Comparison of ENCODE assay signal across 23 cellular contexts in the genomic region with DNA sequence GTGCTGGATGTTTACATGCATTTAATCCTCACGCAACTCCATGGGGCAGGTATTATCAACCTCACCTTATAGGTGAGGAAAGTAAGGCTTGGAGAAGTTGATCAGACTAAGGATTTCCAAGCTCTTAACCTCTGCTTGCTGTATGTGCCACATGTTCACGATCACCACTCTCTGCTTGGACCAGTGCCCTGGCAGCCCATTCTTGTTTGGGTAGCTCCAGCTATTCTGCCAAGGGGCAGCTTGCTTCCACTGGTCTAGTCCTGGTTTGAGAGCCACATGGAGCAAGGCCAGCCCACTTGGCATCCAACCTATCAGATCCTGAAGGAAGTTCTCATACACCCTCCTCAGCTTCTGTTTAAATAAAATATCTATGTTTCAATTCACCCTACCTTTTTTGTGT. TPM values are rescaled to one million over a fixed set of nuclear protein-coding genes. Genes with fewer than 3 reads are reported as not detected.
A peak's percentile ranks its signal among the peaks of the same experiment; 100 is the strongest.
DNase-seq lines count a peak whose midpoint lies in the region; ATAC-seq lines count a peak whose summit lies in the region.
"Had no signal": no experiment of that assay in that cellular context is flagged by ENCODE, and none has a peak within 500 bp of the region (broad histone marks: within the 10 kb centered on the region; RNA-seq: fewer than 3 reads in every experiment).

No MANE protein-coding gene starts in this region.

- DNase-seq in activated naive CD4-positive, alpha-beta T cell treated with anti-CD3 and anti-CD28 coated beads for 36 hours = no peak
- DNase-seq in astrocyte of the hippocampus (ENCODE audit: low read depth, low spot score) = peak; percentile 30
- peak; percentile 42 for DNase-seq in left cardiac atrium
- DNase-seq in renal cortical epithelial cell (ENCODE audit: low read depth) = peak; percentile 50
- DNase-seq in NCI-H82 (lab: John Stamatoyannopoulos, UW) = no peak
- DNase-seq in G401 (ENCODE audit: low spot score) = no peak
- DNase-seq: activated CD8-positive, alpha-beta T cell treated with anti-CD3 and anti-CD28 coated beads, Interleukin-2, amount 10 ng/mL, durations not matched to agents 7 days and 5 days; AML-193; CD8-positive, alpha-beta T cell; cerebellar nuclear complex; glutamatergic neuron; kidney glomerular epithelial cell; NCI-H1105; NCI-H2081; T-helper 2 cell; tibial artery had no signal

- intact Hi-C loops in activated naive CD4-positive, alpha-beta T cell treated with anti-CD3 and anti-CD28 coated beads for 36 hours (cut with micrococcal nuclease) = no loop called here
- intact Hi-C loops in left cardiac atrium (cut with DNase I) = no loop called here

- H3K36me3 Mint-ChIP-seq in activated naive CD4-positive, alpha-beta T cell treated with anti-CD3 and anti-CD28 coated beads, Interleukin-2, amount 50 U/mL, for 24 hours = peaks cover 4% of the 10 kb centered on the region
- no peaks in the 10 kb centered on the region for H3K36me3 Mint-ChIP-seq in activated naive CD4-positive, alpha-beta T cell treated with anti-CD3 and anti-CD28 coated beads for 36 hours (ENCODE audit: low read depth)
- no peaks in the 10 kb centered on the region for H3K36me3 Mint-ChIP-seq in stimulated activated memory B cell treated with anti-CD40 and anti-IgM and Interleukin-4, amounts not matched to agents 10 μg/mL and 1 μg/mL and 100 μg/mL, for 72 hours
- H3K36me3 Mint-ChIP-seq: CD8-positive, alpha-beta T cell had no signal

- no peak overlapping the region for H3K4me3 Mint-ChIP-seq in activated naive CD4-positive, alpha-beta T cell treated with anti-CD3 and anti-CD28 coated beads, Interleukin-2, amount 50 U/mL, for 24 hours
- H3K4me3 Mint-ChIP-seq in activated naive CD4-positive, alpha-beta T cell treated with anti-CD3 and anti-CD28 coated beads for 36 hours = no peak overlapping the region
- no peak overlapping the region for H3K4me3 Mint-ChIP-seq in stimulated activated memory B cell treated with anti-CD40 and anti-IgM and Interleukin-4, amounts not matched to agents 10 μg/mL and 1 μg/mL and 100 μg/mL, for 72 hours
- H3K4me3 Mint-ChIP-seq: activated CD8-positive, alpha-beta T cell treated with anti-CD3 and anti-CD28 coated beads, Interleukin-2, amount 10 ng/mL, durations not matched to agents 7 days and 5 days; activated naive CD8-positive, alpha-beta T cell; CD8-positive, alpha-beta T cell; memory B cell; stimulated activated naive CD8-positive, alpha-beta T cell treated with anti-CD3 and anti-CD28 coated beads, Interleukin-15, Interleukin-2, amounts not matched to agents 100 ng/mL and 50 ng/mL, for 24 hours had no signal

- peaks cover 2% of the 10 kb centered on the region for H3K27me3 Mint-ChIP-seq in activated naive CD4-positive, alpha-beta T cell treated with anti-CD3 and anti-CD28 coated beads, Interleukin-2, amount 50 U/mL, for 24 hours
- H3K27me3 Mint-ChIP-seq in activated naive CD4-positive, alpha-beta T cell treated with anti-CD3 and anti-CD28 coated beads for 36 hours (ENCODE audit: low read depth) = no peaks in the 10 kb centered on the region
- H3K27me3 Mint-ChIP-seq in stimulated activated memory B cell treated with anti-CD40 and anti-IgM and Interleukin-4, amounts not matched to agents 10 μg/mL and 1 μg/mL and 100 μg/mL, for 72 hours = peaks cover 29% of the 10 kb centered on the region

- peaks cover 14% of the 10 kb centered on the region for H3K9me3 Mint-ChIP-seq in activated naive CD4-positive, alpha-beta T cell treated with anti-CD3 and anti-CD28 coated beads, Interleukin-2, amount 50 U/mL, for 24 hours
- H3K9me3 Mint-ChIP-seq in activated naive CD4-positive, alpha-beta T cell treated with anti-CD3 and anti-CD28 coated beads for 36 hours = peaks cover 18% of the 10 kb centered on the region
- peaks cover 13% of the 10 kb centered on the region for H3K9me3 Mint-ChIP-seq in stimulated activated memory B cell treated with anti-CD40 and anti-IgM and Interleukin-4, amounts not matched to agents 10 μg/mL and 1 μg/mL and 100 μg/mL, for 72 hours

- CTCF ChIA-PET in activated naive CD4-positive, alpha-beta T cell treated with anti-CD3 and anti-CD28 coated beads for 36 hours (lab: Charles Lee) = interaction anchor here (0.7 kb wide), 1 partner anchor 200 kb away, joined by 4 read pairs; no protein-coding TSS in a partner anchor

- peaks cover 7% of the 10 kb centered on the region for H3K4me1 Mint-ChIP-seq in activated naive CD4-positive, alpha-beta T cell treated with anti-CD3 and anti-CD28 coated beads, Interleukin-2, amount 50 U/mL, for 24 hours
- peaks cover 5% of the 10 kb centered on the region for H3K4me1 Mint-ChIP-seq in activated naive CD4-positive, alpha-beta T cell treated with anti-CD3 and anti-CD28 coated beads for 36 hours (ENCODE audit: low read depth)
- no peaks in the 10 kb centered on the region for H3K4me1 Mint-ChIP-seq in stimulated activated memory B cell treated with anti-CD40 and anti-IgM and Interleukin-4, amounts not matched to agents 10 μg/mL and 1 μg/mL and 100 μg/mL, for 72 hours
- H3K4me1 Mint-ChIP-seq: memory B cell had no signal

- H3K27ac Mint-ChIP-seq in activated naive CD4-positive, alpha-beta T cell treated with anti-CD3 and anti-CD28 coated beads, Interleukin-2, amount 50 U/mL, for 24 hours = peak overlapping the region; percentile 64
- H3K27ac Mint-ChIP-seq in activated naive CD4-positive, alpha-beta T cell treated with anti-CD3 and anti-CD28 coated beads for 36 hours = no peak overlapping the region
- H3K27ac Mint-ChIP-seq in stimulated activated memory B cell treated with anti-CD40 and anti-IgM and Interleukin-4, amounts not matched to agents 10 μg/mL and 1 μg/mL and 100 μg/mL, for 72 hours = no peak overlapping the region
- H3K27ac Mint-ChIP-seq: activated CD8-positive, alpha-beta T cell treated with anti-CD3 and anti-CD28 coated beads, Interleukin-2, amount 10 ng/mL, durations not matched to agents 7 days and 5 days; activated naive CD8-positive, alpha-beta T cell; activated T-helper 2 cell treated with anti-CD3 and anti-CD28 coated beads, Interferon-gamma antibody, Interleukin-2, Interleukin-4, amounts not matched to agents 10 μg/mL and 5 μg/mL and 100 μg/mL, durations not matched to agents 14 hours and 24 hours and 36 hours; CD8-positive, alpha-beta T cell; memory B cell; stimulated activated naive CD8-positive, alpha-beta T cell treated with anti-CD3 and anti-CD28 coated beads, Interleukin-15, Interleukin-2, amounts not matched to agents 100 ng/mL and 50 ng/mL, for 24 hours had no signal

- in situ Hi-C loops in G401 (cut with HindIII; ENCODE audit: low sequenced_read_pairs) = no loop called here

- peak; percentile 47 to 77 for ATAC-seq in left cardiac atrium
- no peak for ATAC-seq in stimulated activated memory B cell treated with anti-CD40 and anti-IgM and Interleukin-4, amounts not matched to agents 10 μg/mL and 1 μg/mL and 100 μg/mL, for 72 hours
- ATAC-seq: activated CD8-positive, alpha-beta T cell treated with anti-CD3 and anti-CD28 coated beads, Interleukin-2, amount 10 ng/mL, durations not matched to agents 7 days and 5 days; CD8-positive, alpha-beta T cell had no signal

RNA-seq across cellular contexts. Expression of a gene that starts 14.3 kb away (rescaled TPM):
- total RNA-seq in activated naive CD4-positive, alpha-beta T cell treated with anti-CD3 and anti-CD28 coated beads for 36 hours = 1 to 10 TPM; 1.3 to 1.6 TPM
- total RNA-seq in left cardiac atrium (1 to 10 TPM; 2.8 to 6.2 TPM), renal cortical epithelial cell (1.2 and 2.1 TPM in 2 replicates)
- total RNA-seq in G401 (2014; rRNA removed; shearing (Covaris generic)) = under 0.01 and 2.4 TPM in 2 replicates
- total RNA-seq: OCI-LY7 had no signal

Comparison
In these comparisons a context has a peak if more than half of its experiments do, and no peak if none do; other contexts are left out.
1. DNase-seq: peak in astrocyte of the hippocampus (single experiment), left cardiac atrium (single experiment) and renal cortical epithelial cell (single experiment); none in activated naive CD4-positive, alpha-beta T cell treated with anti-CD3 and anti-CD28 coated beads for 36 hours (single experiment), NCI-H82 (single experiment) and G401 (single experiment).